Comparison of ENCODE assay signal across 8 cellular contexts in genomic region chr18:21194871-21195771, GRCh38. TPM values are rescaled to one million over a fixed set of nuclear protein-coding genes. Genes with fewer than 3 reads are reported as not detected.
A peak's percentile ranks its signal among the peaks of the same experiment; 100 is the strongest.
DNase-seq lines count a peak whose midpoint lies in the region; TF ChIP-seq lines count a peak whose summit lies in the region.

No MANE protein-coding gene starts in this region.

- H3K4me1 Mint-ChIP-seq in Calu3 (ENCODE audit: low read depth, unreplicated experiment) (peaks cover 11% of the 10 kb centered on the region), mesothelial cell of epicardium (peaks cover 2% of the 10 kb centered on the region)

- CTCF ChIA-PET in Calu3 (lab: Charles Lee) = interaction anchor here (0.5 to 1.6 kb wide), 10 partner anchors 11 to 1002 kb away, joined by 3 to 7 read pairs (median 4); partner anchors contain the start of gene ESCO1

- no peaks in the 10 kb centered on the region for H3K27me3 Mint-ChIP-seq in Calu3 (ENCODE audit: unreplicated experiment)
- peaks cover 13% of the 10 kb centered on the region for H3K27me3 Mint-ChIP-seq in mesothelial cell of epicardium (ENCODE audit: low read depth)

- BruUV-seq in Calu3 (replicated peaks; lab: Mats Ljungman, UMichigan) = no TSS peak

- DNase-seq in Calu3 (no peak), HFF-Myc (ENCODE audit: extremely low read depth, low read depth) (peak; percentile 29), NCI-H748 treated with DMSO at 0.1 percent for 48 hours (lab: John Stamatoyannopoulos, UW) (peak; percentile 72), cerebellum (ENCODE audit: low spot score) (peak; percentile 19), mesothelial cell of epicardium (ENCODE audit: low spot score in 2 of 2, unreplicated experiment in 2 of 2) (no peak), AG08396 (ENCODE audit: low spot score) (no peak), activated T-cell treated with anti-CD3 and anti-CD28 coated beads for 4 hours (no peak)
- DNase-seq in activated CD4-positive, alpha-beta T cell treated with anti-CD3 and anti-CD28 coated beads, Interleukin-2, amount 50 U/mL, for 48 hours = no peak

- TF ChIP-seq CTCF in Calu3 (IDR thresholded peaks at IDR 0.05; ENCODE audit: unreplicated experiment) (peak; percentile 61), HFF-Myc (IDR thresholded peaks at IDR 0.05; ENCODE audit: low read depth, low read length, missing control alignments) (peak; percentile 43), mesothelial cell of epicardium (IDR thresholded peaks at IDR 0.05; ENCODE audit: unreplicated experiment) (peak; percentile 76)

- no peak overlapping the region for H3K27ac Mint-ChIP-seq in Calu3 (ENCODE audit: unreplicated experiment)
- H3K27ac Mint-ChIP-seq in mesothelial cell of epicardium = no peak overlapping the region

- H3K36me3 Mint-ChIP-seq in Calu3 (ENCODE audit: insufficient read depth, unreplicated experiment) = no peaks in the 10 kb centered on the region
- no peaks in the 10 kb centered on the region for H3K36me3 Mint-ChIP-seq in mesothelial cell of epicardium

- H3K9me3 Mint-ChIP-seq in Calu3 (ENCODE audit: low read depth, unreplicated experiment) (no peaks in the 10 kb centered on the region), mesothelial cell of epicardium (no peaks in the 10 kb centered on the region)

- no peak overlapping the region for H3K4me3 ChIP-seq in HFF-Myc (replicated peaks; ENCODE audit: low read depth, low read length)

- intact Hi-C loops in Calu3 (cut with micrococcal nuclease; ENCODE audit: unreplicated experiment) = loop anchor here (1.0 to 5.0 kb wide), 3 partner anchors 83 to 249 kb away; partner anchors contain the start of gene ROCK1

- H3K4me3 Mint-ChIP-seq in Calu3 (ENCODE audit: low read depth, unreplicated experiment) (no peak overlapping the region), mesothelial cell of epicardium (no peak overlapping the region)

RNA-seq across cellular contexts. Expression of gene GREB1L, which starts 46.9 kb away (rescaled TPM):
- 3.8 and 4.5 TPM in 2 replicates for total RNA-seq in Calu3 (2022)
- 66.2 TPM for total RNA-seq in cerebellum
- total RNA-seq in mesothelial cell of epicardium = 23.0 to 25.5 TPM (median 25.3 TPM) in 3 replicates

Comparison
In these comparisons a context has a peak if more than half of its experiments do, and no peak if none do; other contexts are left out.
1. DNase-seq: peak in HFF-Myc (single experiment), NCI-H748 treated with DMSO at 0.1 percent for 48 hours (single experiment) and cerebellum (single experiment); none in Calu3 (single experiment), mesothelial cell of epicardium (0 of 2), activated CD4-positive, alpha-beta T cell treated with anti-CD3 and anti-CD28 coated beads, Interleukin-2, amount 50 U/mL, for 48 hours (0 of 2), AG08396 (single experiment) and activated T-cell treated with anti-CD3 and anti-CD28 coated beads for 4 hours (single experiment).
2. Peak in every context shown above with its lines, with median percentiles within 50 percentile points of each other: CTCF ChIP-seq.